Comparison of ENCODE assay signal across 8 cellular contexts in the genomic region with DNA sequence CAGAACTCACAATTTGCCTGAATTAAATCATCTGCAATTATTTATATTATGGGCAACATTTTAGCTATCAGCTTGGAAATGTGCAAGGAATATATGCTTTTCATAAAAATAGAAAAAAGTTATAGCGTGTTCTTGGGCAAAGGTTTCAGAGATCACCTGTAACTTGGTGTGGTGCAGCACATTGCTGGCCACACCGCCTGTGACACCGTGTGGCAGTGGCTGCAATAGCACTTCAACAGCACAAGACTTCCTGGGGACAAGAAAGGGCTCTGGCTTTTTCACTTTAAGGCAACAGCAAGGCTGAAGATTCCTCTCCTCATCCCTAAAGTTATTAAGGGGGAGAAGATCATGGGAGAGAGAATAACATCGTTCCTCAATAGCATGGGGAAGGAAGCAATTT. TPM values are rescaled to one million over a fixed set of nuclear protein-coding genes. Genes with fewer than 3 reads are reported as not detected.
DNase-seq lines count a peak whose midpoint lies in the region; ATAC-seq and TF ChIP-seq lines count a peak whose summit lies in the region.

No MANE protein-coding gene starts in this region.

- H3K27me3 Mint-ChIP-seq in progenitor cell of endocrine pancreas, result no peaks in the 10 kb centered on the region

- TF ChIP-seq CTCF in progenitor cell of endocrine pancreas (IDR thresholded peaks at IDR 0.05; ENCODE audit: unreplicated experiment), result peak; percentile 62

- in situ Hi-C loops in SK-MEL-5 (cut with HindIII; ENCODE audit: low pct_unique_long_range_greater_than_20kb, low sequenced_read_pairs), result no loop called here

- no peak overlapping the region for H3K4me3 Mint-ChIP-seq in progenitor cell of endocrine pancreas (ENCODE audit: low read depth)

- H3K9me3 Mint-ChIP-seq in progenitor cell of endocrine pancreas (ENCODE audit: low read depth), result peaks cover 8% of the 10 kb centered on the region

- DNase-seq in activated CD4-positive, alpha-beta T cell treated with anti-CD3 and anti-CD28 coated beads for 48 hours, result peak; percentile 4
- no peak for DNase-seq in activated CD4-positive, alpha-beta T cell treated with anti-CD3 and anti-CD28 coated beads for 4 hours
- DNase-seq in SK-MEL-5 (ENCODE audit: low read depth, low spot score), result peak; percentile 5
- no peak for DNase-seq in progenitor cell of endocrine pancreas (ENCODE audit: low spot score, unreplicated experiment)
- no peak for DNase-seq in NCI-H226
- no peak for DNase-seq in OCI-M2 (lab: John Stamatoyannopoulos, UW; ENCODE audit: unreplicated experiment)
- no peak for DNase-seq in HuH-7.5 (ENCODE audit: low spot score)

- peak; percentile 76 for ATAC-seq in HG03280 (IDR thresholded peaks at IDR 0.05; ENCODE audit: unreplicated experiment)

- H3K36me3 Mint-ChIP-seq in progenitor cell of endocrine pancreas (ENCODE audit: insufficient read depth), result no peaks in the 10 kb centered on the region

- H3K27ac Mint-ChIP-seq in progenitor cell of endocrine pancreas, result peak overlapping the region; percentile 53

- peaks cover 14% of the 10 kb centered on the region for H3K4me1 Mint-ChIP-seq in progenitor cell of endocrine pancreas (ENCODE audit: low read depth)

RNA-seq across cellular contexts. Expression of a gene that starts 14.8 kb away (rescaled TPM):
- not detected in 2 replicates for total RNA-seq in SK-MEL-5 (2014; rRNA removed; shearing (Covaris generic))
- not detected in 2 replicates for polyA plus RNA-seq in SK-MEL-5 (2015; cell fraction: cytosol; rRNA removed)
- polyA plus RNA-seq in SK-MEL-5 (2015; cell fraction: nucleus; rRNA removed), result not detected in 2 replicates
- not detected in 2 replicates for total RNA-seq in progenitor cell of endocrine pancreas

RNA-seq across cellular contexts. Expression of a gene that starts 26.2 kb away (rescaled TPM):
- total RNA-seq in SK-MEL-5 (2014; rRNA removed; shearing (Covaris generic)), result not detected in 2 replicates
- polyA plus RNA-seq in SK-MEL-5 (2015; cell fraction: cytosol; rRNA removed), result not detected in 2 replicates
- polyA plus RNA-seq in SK-MEL-5 (2015; cell fraction: nucleus; rRNA removed), result not detected in 2 replicates
- total RNA-seq in progenitor cell of endocrine pancreas, result not detected in 2 replicates

RNA-seq across cellular contexts. Expression of a gene that starts 32.5 kb away (rescaled TPM):
- not detected in 2 replicates for total RNA-seq in SK-MEL-5 (2014; rRNA removed; shearing (Covaris generic))
- polyA plus RNA-seq in SK-MEL-5 (2015; cell fraction: cytosol; rRNA removed), result not detected in 2 replicates
- polyA plus RNA-seq in SK-MEL-5 (2015; cell fraction: nucleus; rRNA removed), result not detected in 2 replicates
- not detected in 2 replicates for total RNA-seq in progenitor cell of endocrine pancreas

Comparison
In these comparisons a context has a peak if more than half of its experiments do, and no peak if none do; other contexts are left out.
1. DNase-seq: peak in activated CD4-positive, alpha-beta T cell treated with anti-CD3 and anti-CD28 coated beads for 48 hours (single experiment) and SK-MEL-5 (single experiment); none in activated CD4-positive, alpha-beta T cell treated with anti-CD3 and anti-CD28 coated beads for 4 hours (0 of 2), progenitor cell of endocrine pancreas (single experiment), NCI-H226 (single experiment), OCI-M2 (single experiment) and HuH-7.5 (single experiment).